Comparison of ENCODE assay signal across 36 cellular contexts in genomic region chr6:51678274-51678673, GRCh38.
"Had no signal": no experiment of that assay in that cellular context is flagged by ENCODE, and none has a peak within 500 bp of the region (broad histone marks: within the 10 kb centered on the region; RNA-seq: fewer than 3 reads in every experiment).

No MANE protein-coding gene starts in this region.

- ATAC-seq: activated naive CD4-positive, alpha-beta T cell treated with anti-CD3 and anti-CD28 coated beads, Interleukin-2, amount 50 U/mL, for 72 hours; activated T-cell treated with anti-CD3 and anti-CD28 coated beads, Interleukin-2, amount 50 U/mL, for 4 hours had no signal

- H3K4me3 Mint-ChIP-seq: activated B cell treated with CpG ODN at 0.5 μM for 24 hours; activated CD4-positive, alpha-beta memory T cell treated with anti-CD3 and anti-CD28 coated beads for 36 hours; activated naive CD4-positive, alpha-beta T cell treated with anti-CD3 and anti-CD28 coated beads for 36 hours; activated T-cell treated with anti-CD3 and anti-CD28 coated beads, Interleukin-2, amount 50 U/mL, for 4 hours; activated T-helper 1 cell treated with anti-CD3 and anti-CD28 coated beads, Interleukin-12 subunit alpha, Interleukin-12 subunit beta, Interleukin-2, Interleukin-4 antibody, amounts not matched to agents 30 ng/mL and 10 ng/mL and 1 ng/mL, durations not matched to agents 14 hours and 24 hours and 36 hours; brain had no signal

- H3K9ac ChIP-seq: KMS-11 had no signal

- H3K36me3 Mint-ChIP-seq: activated CD4-positive, alpha-beta memory T cell treated with anti-CD3 and anti-CD28 coated beads for 36 hours; activated naive CD4-positive, alpha-beta T cell treated with anti-CD3 and anti-CD28 coated beads, Interleukin-2, amount 50 U/mL, for 72 hours; brain had no signal

- H2AFZ ChIP-seq: PC-9 had no signal

- H3K27ac Mint-ChIP-seq: activated B cell treated with CpG ODN at 0.5 μM for 24 hours; activated CD4-positive, alpha-beta memory T cell treated with anti-CD3 and anti-CD28 coated beads for 36 hours; activated naive CD4-positive, alpha-beta T cell treated with anti-CD3 and anti-CD28 coated beads for 36 hours; activated naive CD4-positive, alpha-beta T cell treated with anti-CD3 and anti-CD28 coated beads, Interleukin-2, amount 50 U/mL, for 72 hours; activated T-helper 1 cell treated with anti-CD3 and anti-CD28 coated beads, Interleukin-12 subunit alpha, Interleukin-12 subunit beta, Interleukin-2, Interleukin-4 antibody, amounts not matched to agents 30 ng/mL and 10 ng/mL and 1 ng/mL, durations not matched to agents 14 hours and 24 hours and 36 hours; brain had no signal

- H3K4me1 ChIP-seq: adrenal gland had no signal

- DNase-seq: activated B cell treated with CpG ODN at 0.5 μM for 24 hours; activated CD4-positive, alpha-beta memory T cell treated with anti-CD3 and anti-CD28 coated beads for 36 hours; activated CD4-positive, alpha-beta T cell treated with anti-CD3 and anti-CD28 coated beads for 4 hours; activated CD4-positive, alpha-beta T cell treated with anti-CD3 and anti-CD28 coated beads, Interleukin-2, amount 50 U/mL, for 1 hour; activated CD4-positive, CD25-positive, alpha-beta regulatory T cell treated with anti-CD3 and anti-CD28 coated beads, Interleukin-2, amount 50 U/mL, for 72 hours; activated CD8-positive, alpha-beta memory T cell treated with anti-CD3 and anti-CD28 coated beads, Interleukin-2, amount 50 U/mL, for 4 hours; activated gamma-delta T cell treated with Interleukin-2 at 50 U/mL for 16 hours; activated naive CD4-positive, alpha-beta T cell treated with anti-CD3 and anti-CD28 coated beads for 36 hours; activated T-cell treated with anti-CD3 and anti-CD28 coated beads for 4 hours; activated T-cell treated with anti-CD3 and anti-CD28 coated beads, Interleukin-2, amount 50 U/mL, for 4 hours; adrenal gland; caudate nucleus; MV-4-11; NCI-H1092; NCI-H1436 treated with DMSO at 0.1 percent for 48 hours; NCI-H1694 treated with DMSO at 0.1 percent for 48 hours; NCI-H2029 treated with DMSO at 0.1 percent for 48 hours; NCI-H2107; NCI-H2171; NCI-H510A; NCI-H526; NCI-H748 treated with DMSO at 0.1 percent for 48 hours; NK-92 treated with Interleukin-12 subunit alpha and Interleukin-12 subunit beta, amount 100 ng/mL, for 24 hours; PC-9; Right ventricle myocardium superior; SW 1271; T-helper 1 cell; T-helper 2 cell; T1000 had no signal

- FAIRE-seq: astrocyte, bronchial epithelial cell, RCC 7860 had no signal

- H3K4me3 ChIP-seq: adrenal gland, PC-9 had no signal

- H3K36me3 ChIP-seq: adrenal gland had no signal

- H3K4me1 Mint-ChIP-seq: activated B cell treated with CpG ODN at 0.5 μM for 24 hours had no signal

- H3K27me3 Mint-ChIP-seq: activated CD4-positive, alpha-beta memory T cell treated with anti-CD3 and anti-CD28 coated beads for 36 hours; brain had no signal

- H3K9me3 ChIP-seq: adrenal gland had no signal

- H3K9me3 Mint-ChIP-seq: activated B cell treated with CpG ODN at 0.5 μM for 24 hours; activated CD4-positive, alpha-beta memory T cell treated with anti-CD3 and anti-CD28 coated beads for 36 hours; activated naive CD4-positive, alpha-beta T cell treated with anti-CD3 and anti-CD28 coated beads for 36 hours; activated naive CD4-positive, alpha-beta T cell treated with anti-CD3 and anti-CD28 coated beads, Interleukin-2, amount 50 U/mL, for 72 hours; activated T-cell treated with anti-CD3 and anti-CD28 coated beads, Interleukin-2, amount 50 U/mL, for 4 hours; activated T-helper 1 cell treated with anti-CD3 and anti-CD28 coated beads, Interleukin-12 subunit alpha, Interleukin-12 subunit beta, Interleukin-2, Interleukin-4 antibody, amounts not matched to agents 30 ng/mL and 10 ng/mL and 1 ng/mL, durations not matched to agents 14 hours and 24 hours and 36 hours; brain had no signal

- H3K4me2 ChIP-seq: KMS-11, PC-9 had no signal

- H3K27ac ChIP-seq: adrenal gland, KMS-11 had no signal

- H3K27me3 ChIP-seq: adrenal gland had no signal
